In the genomic region with DNA sequence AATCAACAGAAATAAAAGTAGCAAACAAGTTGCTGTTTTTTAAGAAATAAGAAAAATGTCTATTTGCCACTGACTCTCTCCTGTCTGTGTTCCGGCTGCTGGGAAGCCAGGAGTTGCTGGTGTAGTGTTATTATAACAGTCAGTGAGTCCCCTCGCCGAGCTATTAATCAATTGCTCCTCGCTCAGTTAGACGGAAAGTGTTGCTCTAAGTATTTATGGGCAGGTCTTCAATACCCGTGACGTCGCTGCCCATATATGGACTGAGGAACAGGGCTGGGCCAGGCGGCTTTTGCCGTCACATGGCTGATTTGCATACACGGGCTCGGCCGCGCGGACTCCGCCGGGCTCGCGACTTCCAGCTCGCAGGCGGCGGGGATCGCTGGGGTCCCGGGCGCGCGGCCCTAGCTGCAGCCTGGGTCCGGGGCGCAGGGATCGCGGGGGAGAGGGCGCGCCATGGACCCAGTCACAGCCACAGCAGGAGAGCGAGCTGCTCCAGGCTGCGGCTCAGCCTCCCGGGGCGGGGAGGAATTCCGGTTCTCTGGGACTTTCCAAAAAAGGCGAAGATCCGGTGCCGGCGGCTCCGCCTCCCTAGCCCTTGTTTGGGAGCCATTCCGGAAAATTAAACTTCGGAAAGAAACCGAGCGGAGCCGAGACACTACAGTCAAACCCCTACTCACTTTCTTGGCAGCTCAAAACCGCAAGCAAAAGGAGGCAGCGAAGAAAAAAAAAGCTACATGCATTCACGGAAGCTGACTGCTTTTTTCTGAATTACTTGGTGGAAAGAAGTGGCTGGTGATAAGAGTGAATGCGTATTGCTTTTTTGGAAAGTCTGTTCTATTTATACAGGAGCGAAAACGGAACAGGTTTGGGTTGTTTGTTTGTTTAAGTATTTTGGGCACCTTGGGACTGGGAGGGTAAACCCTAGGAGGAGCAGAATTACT, we compare ENCODE assay signal across 1 cellular context.
TF ChIP-seq lines count a peak whose summit lies in the region.

A gene (minus strand): TSS at position 188 of the 941 bp plus-strand sequence. CDS start 337 bp downstream, outside the sequence.

TF ChIP-seq in K562, 482 proteins besides CTCF, POLR2A, EP300 and RAD21 (continued from another document and continues in another):
- TF ChIP-seq, protein P1, sequence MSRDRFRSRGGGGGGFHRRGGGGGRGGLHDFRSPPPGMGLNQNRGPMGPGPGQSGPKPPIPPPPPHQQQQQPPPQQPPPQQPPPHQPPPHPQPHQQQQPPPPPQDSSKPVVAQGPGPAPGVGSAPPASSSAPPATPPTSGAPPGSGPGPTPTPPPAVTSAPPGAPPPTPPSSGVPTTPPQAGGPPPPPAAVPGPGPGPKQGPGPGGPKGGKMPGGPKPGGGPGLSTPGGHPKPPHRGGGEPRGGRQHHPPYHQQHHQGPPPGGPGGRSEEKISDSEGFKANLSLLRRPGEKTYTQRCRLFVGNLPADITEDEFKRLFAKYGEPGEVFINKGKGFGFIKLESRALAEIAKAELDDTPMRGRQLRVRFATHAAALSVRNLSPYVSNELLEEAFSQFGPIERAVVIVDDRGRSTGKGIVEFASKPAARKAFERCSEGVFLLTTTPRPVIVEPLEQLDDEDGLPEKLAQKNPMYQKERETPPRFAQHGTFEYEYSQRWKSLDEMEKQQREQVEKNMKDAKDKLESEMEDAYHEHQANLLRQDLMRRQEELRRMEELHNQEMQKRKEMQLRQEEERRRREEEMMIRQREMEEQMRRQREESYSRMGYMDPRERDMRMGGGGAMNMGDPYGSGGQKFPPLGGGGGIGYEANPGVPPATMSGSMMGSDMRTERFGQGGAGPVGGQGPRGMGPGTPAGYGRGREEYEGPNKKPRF (IDR thresholded peaks at IDR 0.05; ENCODE audit: low read depth, low read length): no peak
- TF ChIP-seq ZNF274 (IDR thresholded peaks at IDR 0.05; ENCODE audit: borderline replicate concordance, low read depth, low read length) (no peak), HIVEP1 (CRISPR knock-in tag; IDR thresholded peaks at IDR 0.05) (no peak), GATAD2A (IDR thresholded peaks at IDR 0.05) (no peak), ETV1 (tag; conservative IDR thresholded peaks at IDR 0.05; ENCODE audit: low read depth) (no peak; the same call in 1 of the 2 replicates), DDX20 (tag; IDR thresholded peaks at IDR 0.05; ENCODE audit: low read depth) (no peak), HMG20A (CRISPR knock-in tag; conservative IDR thresholded peaks at IDR 0.05) (no peak), L3MBTL2 (IDR thresholded peaks at IDR 0.05) (0 out of 2 replicates have a peak, but pooled peaks have one; percentile 41), HDAC3 (IDR thresholded peaks at IDR 0.05; ENCODE audit: borderline replicate concordance, partially characterized antibody) (no peak), NR2F6 (CRISPR knock-in tag; IDR thresholded peaks at IDR 0.05) (no peak), MYBL2 (IDR thresholded peaks at IDR 0.05; ENCODE audit: low read depth) (no peak), MYBL2 (CRISPR knock-in tag; IDR thresholded peaks at IDR 0.05; ENCODE audit: borderline replicate concordance) (no peak), DPF2 (IDR thresholded peaks at IDR 0.05) (peak; percentile 67), NCOA2 (IDR thresholded peaks at IDR 0.05; ENCODE audit: partially characterized antibody in 2 of 2) (no peak), TCF7 (IDR thresholded peaks at IDR 0.05; ENCODE audit: borderline replicate concordance) (no peak), ZNF347 (CRISPR knock-in tag; IDR thresholded peaks at IDR 0.05; ENCODE audit: low read depth) (no peak), HDGF (IDR thresholded peaks at IDR 0.05) (no peak), LCOR (CRISPR knock-in tag; IDR thresholded peaks at IDR 0.05) (no peak), TEAD4 (IDR thresholded peaks at IDR 0.05; ENCODE audit: low read length) (0 out of 2 replicates have a peak, but pooled peaks have one; percentile 25), TEAD4 (CRISPR knock-in tag; IDR thresholded peaks at IDR 0.05; ENCODE audit: borderline replicate concordance) (no peak), KLF6 (CRISPR knock-in tag; IDR thresholded peaks at IDR 0.05; ENCODE audit: borderline replicate concordance) (no peak), ZNF764 (CRISPR knock-in tag; IDR thresholded peaks at IDR 0.05; ENCODE audit: low read depth) (no peak), SRSF1 (IDR thresholded peaks at IDR 0.05; ENCODE audit: low read depth, low read length) (no peak), KLF16 (IDR thresholded peaks at IDR 0.05) (no peak)
- TF ChIP-seq, protein P2, sequence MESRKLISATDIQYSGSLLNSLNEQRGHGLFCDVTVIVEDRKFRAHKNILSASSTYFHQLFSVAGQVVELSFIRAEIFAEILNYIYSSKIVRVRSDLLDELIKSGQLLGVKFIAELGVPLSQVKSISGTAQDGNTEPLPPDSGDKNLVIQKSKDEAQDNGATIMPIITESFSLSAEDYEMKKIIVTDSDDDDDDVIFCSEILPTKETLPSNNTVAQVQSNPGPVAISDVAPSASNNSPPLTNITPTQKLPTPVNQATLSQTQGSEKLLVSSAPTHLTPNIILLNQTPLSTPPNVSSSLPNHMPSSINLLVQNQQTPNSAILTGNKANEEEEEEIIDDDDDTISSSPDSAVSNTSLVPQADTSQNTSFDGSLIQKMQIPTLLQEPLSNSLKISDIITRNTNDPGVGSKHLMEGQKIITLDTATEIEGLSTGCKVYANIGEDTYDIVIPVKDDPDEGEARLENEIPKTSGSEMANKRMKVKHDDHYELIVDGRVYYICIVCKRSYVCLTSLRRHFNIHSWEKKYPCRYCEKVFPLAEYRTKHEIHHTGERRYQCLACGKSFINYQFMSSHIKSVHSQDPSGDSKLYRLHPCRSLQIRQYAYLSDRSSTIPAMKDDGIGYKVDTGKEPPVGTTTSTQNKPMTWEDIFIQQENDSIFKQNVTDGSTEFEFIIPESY (CRISPR knock-in tag; IDR thresholded peaks at IDR 0.05): no peak
- TF ChIP-seq, protein P3, sequence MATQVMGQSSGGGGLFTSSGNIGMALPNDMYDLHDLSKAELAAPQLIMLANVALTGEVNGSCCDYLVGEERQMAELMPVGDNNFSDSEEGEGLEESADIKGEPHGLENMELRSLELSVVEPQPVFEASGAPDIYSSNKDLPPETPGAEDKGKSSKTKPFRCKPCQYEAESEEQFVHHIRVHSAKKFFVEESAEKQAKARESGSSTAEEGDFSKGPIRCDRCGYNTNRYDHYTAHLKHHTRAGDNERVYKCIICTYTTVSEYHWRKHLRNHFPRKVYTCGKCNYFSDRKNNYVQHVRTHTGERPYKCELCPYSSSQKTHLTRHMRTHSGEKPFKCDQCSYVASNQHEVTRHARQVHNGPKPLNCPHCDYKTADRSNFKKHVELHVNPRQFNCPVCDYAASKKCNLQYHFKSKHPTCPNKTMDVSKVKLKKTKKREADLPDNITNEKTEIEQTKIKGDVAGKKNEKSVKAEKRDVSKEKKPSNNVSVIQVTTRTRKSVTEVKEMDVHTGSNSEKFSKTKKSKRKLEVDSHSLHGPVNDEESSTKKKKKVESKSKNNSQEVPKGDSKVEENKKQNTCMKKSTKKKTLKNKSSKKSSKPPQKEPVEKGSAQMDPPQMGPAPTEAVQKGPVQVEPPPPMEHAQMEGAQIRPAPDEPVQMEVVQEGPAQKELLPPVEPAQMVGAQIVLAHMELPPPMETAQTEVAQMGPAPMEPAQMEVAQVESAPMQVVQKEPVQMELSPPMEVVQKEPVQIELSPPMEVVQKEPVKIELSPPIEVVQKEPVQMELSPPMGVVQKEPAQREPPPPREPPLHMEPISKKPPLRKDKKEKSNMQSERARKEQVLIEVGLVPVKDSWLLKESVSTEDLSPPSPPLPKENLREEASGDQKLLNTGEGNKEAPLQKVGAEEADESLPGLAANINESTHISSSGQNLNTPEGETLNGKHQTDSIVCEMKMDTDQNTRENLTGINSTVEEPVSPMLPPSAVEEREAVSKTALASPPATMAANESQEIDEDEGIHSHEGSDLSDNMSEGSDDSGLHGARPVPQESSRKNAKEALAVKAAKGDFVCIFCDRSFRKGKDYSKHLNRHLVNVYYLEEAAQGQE (CRISPR knock-in tag; IDR thresholded peaks at IDR 0.05; ENCODE audit: low read depth): no peak
- TF ChIP-seq, protein P4, sequence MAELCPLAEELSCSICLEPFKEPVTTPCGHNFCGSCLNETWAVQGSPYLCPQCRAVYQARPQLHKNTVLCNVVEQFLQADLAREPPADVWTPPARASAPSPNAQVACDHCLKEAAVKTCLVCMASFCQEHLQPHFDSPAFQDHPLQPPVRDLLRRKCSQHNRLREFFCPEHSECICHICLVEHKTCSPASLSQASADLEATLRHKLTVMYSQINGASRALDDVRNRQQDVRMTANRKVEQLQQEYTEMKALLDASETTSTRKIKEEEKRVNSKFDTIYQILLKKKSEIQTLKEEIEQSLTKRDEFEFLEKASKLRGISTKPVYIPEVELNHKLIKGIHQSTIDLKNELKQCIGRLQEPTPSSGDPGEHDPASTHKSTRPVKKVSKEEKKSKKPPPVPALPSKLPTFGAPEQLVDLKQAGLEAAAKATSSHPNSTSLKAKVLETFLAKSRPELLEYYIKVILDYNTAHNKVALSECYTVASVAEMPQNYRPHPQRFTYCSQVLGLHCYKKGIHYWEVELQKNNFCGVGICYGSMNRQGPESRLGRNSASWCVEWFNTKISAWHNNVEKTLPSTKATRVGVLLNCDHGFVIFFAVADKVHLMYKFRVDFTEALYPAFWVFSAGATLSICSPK (IDR thresholded peaks at IDR 0.05; ENCODE audit: borderline replicate concordance): no peak
- TF ChIP-seq, protein P5, sequence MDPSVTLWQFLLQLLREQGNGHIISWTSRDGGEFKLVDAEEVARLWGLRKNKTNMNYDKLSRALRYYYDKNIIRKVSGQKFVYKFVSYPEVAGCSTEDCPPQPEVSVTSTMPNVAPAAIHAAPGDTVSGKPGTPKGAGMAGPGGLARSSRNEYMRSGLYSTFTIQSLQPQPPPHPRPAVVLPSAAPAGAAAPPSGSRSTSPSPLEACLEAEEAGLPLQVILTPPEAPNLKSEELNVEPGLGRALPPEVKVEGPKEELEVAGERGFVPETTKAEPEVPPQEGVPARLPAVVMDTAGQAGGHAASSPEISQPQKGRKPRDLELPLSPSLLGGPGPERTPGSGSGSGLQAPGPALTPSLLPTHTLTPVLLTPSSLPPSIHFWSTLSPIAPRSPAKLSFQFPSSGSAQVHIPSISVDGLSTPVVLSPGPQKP (CRISPR knock-in tag; IDR thresholded peaks at IDR 0.05): peak; percentile 95; the same call in 1 of the 2 replicates
- TF ChIP-seq, protein P6, sequence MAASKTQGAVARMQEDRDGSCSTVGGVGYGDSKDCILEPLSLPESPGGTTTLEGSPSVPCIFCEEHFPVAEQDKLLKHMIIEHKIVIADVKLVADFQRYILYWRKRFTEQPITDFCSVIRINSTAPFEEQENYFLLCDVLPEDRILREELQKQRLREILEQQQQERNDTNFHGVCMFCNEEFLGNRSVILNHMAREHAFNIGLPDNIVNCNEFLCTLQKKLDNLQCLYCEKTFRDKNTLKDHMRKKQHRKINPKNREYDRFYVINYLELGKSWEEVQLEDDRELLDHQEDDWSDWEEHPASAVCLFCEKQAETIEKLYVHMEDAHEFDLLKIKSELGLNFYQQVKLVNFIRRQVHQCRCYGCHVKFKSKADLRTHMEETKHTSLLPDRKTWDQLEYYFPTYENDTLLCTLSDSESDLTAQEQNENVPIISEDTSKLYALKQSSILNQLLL (CRISPR knock-in tag; IDR thresholded peaks at IDR 0.05; ENCODE audit: borderline replicate concordance): no peak
- TF ChIP-seq, protein P7, sequence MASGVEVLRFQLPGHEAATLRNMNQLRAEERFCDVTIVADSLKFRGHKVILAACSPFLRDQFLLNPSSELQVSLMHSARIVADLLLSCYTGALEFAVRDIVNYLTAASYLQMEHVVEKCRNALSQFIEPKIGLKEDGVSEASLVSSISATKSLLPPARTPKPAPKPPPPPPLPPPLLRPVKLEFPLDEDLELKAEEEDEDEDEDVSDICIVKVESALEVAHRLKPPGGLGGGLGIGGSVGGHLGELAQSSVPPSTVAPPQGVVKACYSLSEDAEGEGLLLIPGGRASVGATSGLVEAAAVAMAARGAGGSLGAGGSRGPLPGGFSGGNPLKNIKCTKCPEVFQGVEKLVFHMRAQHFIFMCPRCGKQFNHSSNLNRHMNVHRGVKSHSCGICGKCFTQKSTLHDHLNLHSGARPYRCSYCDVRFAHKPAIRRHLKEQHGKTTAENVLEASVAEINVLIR (CRISPR knock-in tag; IDR thresholded peaks at IDR 0.05): peak; percentile 64
- TF ChIP-seq, protein P8, sequence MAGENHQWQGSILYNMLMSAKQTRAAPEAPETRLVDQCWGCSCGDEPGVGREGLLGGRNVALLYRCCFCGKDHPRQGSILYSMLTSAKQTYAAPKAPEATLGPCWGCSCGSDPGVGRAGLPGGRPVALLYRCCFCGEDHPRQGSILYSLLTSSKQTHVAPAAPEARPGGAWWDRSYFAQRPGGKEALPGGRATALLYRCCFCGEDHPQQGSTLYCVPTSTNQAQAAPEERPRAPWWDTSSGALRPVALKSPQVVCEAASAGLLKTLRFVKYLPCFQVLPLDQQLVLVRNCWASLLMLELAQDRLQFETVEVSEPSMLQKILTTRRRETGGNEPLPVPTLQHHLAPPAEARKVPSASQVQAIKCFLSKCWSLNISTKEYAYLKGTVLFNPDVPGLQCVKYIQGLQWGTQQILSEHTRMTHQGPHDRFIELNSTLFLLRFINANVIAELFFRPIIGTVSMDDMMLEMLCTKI (IDR thresholded peaks at IDR 0.05; ENCODE audit: partially characterized antibody): no peak
- TF ChIP-seq, protein P9, sequence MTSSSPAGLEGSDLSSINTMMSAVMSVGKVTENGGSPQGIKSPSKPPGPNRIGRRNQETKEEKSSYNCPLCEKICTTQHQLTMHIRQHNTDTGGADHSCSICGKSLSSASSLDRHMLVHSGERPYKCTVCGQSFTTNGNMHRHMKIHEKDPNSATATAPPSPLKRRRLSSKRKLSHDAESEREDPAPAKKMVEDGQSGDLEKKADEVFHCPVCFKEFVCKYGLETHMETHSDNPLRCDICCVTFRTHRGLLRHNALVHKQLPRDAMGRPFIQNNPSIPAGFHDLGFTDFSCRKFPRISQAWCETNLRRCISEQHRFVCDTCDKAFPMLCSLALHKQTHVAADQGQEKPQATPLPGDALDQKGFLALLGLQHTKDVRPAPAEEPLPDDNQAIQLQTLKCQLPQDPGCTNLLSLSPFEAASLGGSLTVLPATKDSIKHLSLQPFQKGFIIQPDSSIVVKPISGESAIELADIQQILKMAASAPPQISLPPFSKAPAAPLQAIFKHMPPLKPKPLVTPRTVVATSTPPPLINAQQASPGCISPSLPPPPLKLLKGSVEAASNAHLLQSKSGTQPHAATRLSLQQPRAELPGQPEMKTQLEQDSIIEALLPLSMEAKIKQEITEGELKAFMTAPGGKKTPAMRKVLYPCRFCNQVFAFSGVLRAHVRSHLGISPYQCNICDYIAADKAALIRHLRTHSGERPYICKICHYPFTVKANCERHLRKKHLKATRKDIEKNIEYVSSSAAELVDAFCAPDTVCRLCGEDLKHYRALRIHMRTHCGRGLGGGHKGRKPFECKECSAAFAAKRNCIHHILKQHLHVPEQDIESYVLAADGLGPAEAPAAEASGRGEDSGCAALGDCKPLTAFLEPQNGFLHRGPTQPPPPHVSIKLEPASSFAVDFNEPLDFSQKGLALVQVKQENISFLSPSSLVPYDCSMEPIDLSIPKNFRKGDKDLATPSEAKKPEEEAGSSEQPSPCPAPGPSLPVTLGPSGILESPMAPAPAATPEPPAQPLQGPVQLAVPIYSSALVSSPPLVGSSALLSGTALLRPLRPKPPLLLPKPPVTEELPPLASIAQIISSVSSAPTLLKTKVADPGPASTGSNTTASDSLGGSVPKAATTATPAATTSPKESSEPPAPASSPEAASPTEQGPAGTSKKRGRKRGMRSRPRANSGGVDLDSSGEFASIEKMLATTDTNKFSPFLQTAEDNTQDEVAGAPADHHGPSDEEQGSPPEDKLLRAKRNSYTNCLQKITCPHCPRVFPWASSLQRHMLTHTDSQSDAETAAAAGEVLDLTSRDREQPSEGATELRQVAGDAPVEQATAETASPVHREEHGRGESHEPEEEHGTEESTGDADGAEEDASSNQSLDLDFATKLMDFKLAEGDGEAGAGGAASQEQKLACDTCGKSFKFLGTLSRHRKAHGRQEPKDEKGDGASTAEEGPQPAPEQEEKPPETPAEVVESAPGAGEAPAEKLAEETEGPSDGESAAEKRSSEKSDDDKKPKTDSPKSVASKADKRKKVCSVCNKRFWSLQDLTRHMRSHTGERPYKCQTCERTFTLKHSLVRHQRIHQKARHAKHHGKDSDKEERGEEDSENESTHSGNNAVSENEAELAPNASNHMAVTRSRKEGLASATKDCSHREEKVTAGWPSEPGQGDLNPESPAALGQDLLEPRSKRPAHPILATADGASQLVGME (CRISPR knock-in tag; IDR thresholded peaks at IDR 0.05): no peak
